Comparison of ENCODE assay signal across 11 cellular contexts in genomic region chr1:25688390-25689119, GRCh38.
DNase-seq lines count a peak whose midpoint lies in the region; ATAC-seq and TF ChIP-seq lines count a peak whose summit lies in the region.
"Had no signal": no experiment of that assay in that cellular context is flagged by ENCODE, and none has a peak within 500 bp of the region (broad histone marks: within the 10 kb centered on the region; RNA-seq: fewer than 3 reads in every experiment).

No MANE protein-coding gene starts in this region.

- TF ChIP-seq CTCF in body of pancreas (IDR thresholded peaks at IDR 0.05) (no peak), hepatocyte (IDR thresholded peaks at IDR 0.05; ENCODE audit: poor library complexity) (no peak), upper lobe of left lung (IDR thresholded peaks at IDR 0.05) (no peak)

- H3K27me3 ChIP-seq in body of pancreas = no peaks in the 10 kb centered on the region
- no peaks in the 10 kb centered on the region for H3K27me3 ChIP-seq in hepatocyte
- no peaks in the 10 kb centered on the region for H3K27me3 ChIP-seq in upper lobe of left lung

- intact Hi-C loops in body of pancreas (cut with DNase I) = no loop called here

- H3K27me3 Mint-ChIP-seq in activated T-cell treated with anti-CD3 and anti-CD28 coated beads, Interleukin-2, amount 50 U/mL, for 24 hours = no peaks in the 10 kb centered on the region
- H3K27me3 Mint-ChIP-seq: activated naive CD8-positive, alpha-beta T cell treated with anti-CD3 and anti-CD28 coated beads, Interleukin-2, amount 10 ng/mL, durations not matched to agents 7 days and 5 days had no signal

- H3K4me1 Mint-ChIP-seq in activated T-cell treated with anti-CD3 and anti-CD28 coated beads, Interleukin-2, amount 50 U/mL, for 24 hours (ENCODE audit: low read depth) = peaks cover 32% of the 10 kb centered on the region

- 58 to 74% methylated on average over 6 to 9 of the region's 9 CpGs for WGBS in body of pancreas, 2 donors
- WGBS in hepatocyte (ENCODE audit: low lambda C conversion rate, missing lambda C conversion rate) = 65% methylated on average over 9 of the region's 9 CpGs
- 50 to 64% methylated on average over 7 to 9 of the region's 9 CpGs for WGBS in upper lobe of left lung, 2 donors

- H3K4me3 Mint-ChIP-seq in activated T-cell treated with anti-CD3 and anti-CD28 coated beads, Interleukin-2, amount 50 U/mL, for 24 hours = no peak overlapping the region
- H3K4me3 Mint-ChIP-seq: activated naive CD8-positive, alpha-beta T cell treated with anti-CD3 and anti-CD28 coated beads, Interleukin-2, amount 10 ng/mL, durations not matched to agents 7 days and 5 days; T-helper 1 cell treated with Interleukin-12 subunit alpha and Interleukin-12 subunit beta and Interleukin-4 antibody, amounts not matched to agents 30 μg/mL and 1 μg/mL, for 36 hours had no signal

- H3K27ac Mint-ChIP-seq in activated T-cell treated with anti-CD3 and anti-CD28 coated beads, Interleukin-2, amount 50 U/mL, for 24 hours = no peak overlapping the region
- H3K27ac Mint-ChIP-seq: activated naive CD8-positive, alpha-beta T cell treated with anti-CD3 and anti-CD28 coated beads, Interleukin-2, amount 10 ng/mL, durations not matched to agents 7 days and 5 days; T-helper 1 cell treated with Interleukin-12 subunit alpha and Interleukin-12 subunit beta and Interleukin-4 antibody, amounts not matched to agents 30 μg/mL and 1 μg/mL, for 36 hours had no signal

- H3K4me1 ChIP-seq in body of pancreas (peaks cover 16% of the 10 kb centered on the region), hepatocyte (ENCODE audit: insufficient read depth) (peaks cover 18% of the 10 kb centered on the region), upper lobe of left lung (peaks cover 11 to 21% (median 16%) of the 10 kb centered on the region in 4 donors)

- H3K27ac ChIP-seq in body of pancreas = peak overlapping the region in 2 of 4 donors; percentile 10 to 19
- H3K27ac ChIP-seq in hepatocyte = peak overlapping the region; percentile 81
- H3K27ac ChIP-seq in upper lobe of left lung = peak overlapping the region; percentile 22 to 70 (median 44)

- DNase-seq in NCI-H1436 (lab: John Stamatoyannopoulos, UW) (peak; percentile 49), NCI-H1436 treated with DMSO at 0.1 percent for 48 hours (lab: John Stamatoyannopoulos, UW) (no peak), body of pancreas (peak in 2 of 4 donors; percentile 21 to 44), hepatocyte (ENCODE audit: low spot score) (peak; percentile 51), upper lobe of left lung (no peak), NCI-H187 (lab: John Stamatoyannopoulos, UW) (no peak), NCI-H2107 treated with DMSO at 0.1 percent for 48 hours (lab: John Stamatoyannopoulos, UW; ENCODE audit: unreplicated experiment) (no peak)
- no peak for DNase-seq in activated T-cell treated with anti-CD3 and anti-CD28 coated beads, Interleukin-2, amount 50 U/mL, for 24 hours
- DNase-seq: activated naive CD8-positive, alpha-beta T cell treated with anti-CD3 and anti-CD28 coated beads, Interleukin-2, amount 10 ng/mL, durations not matched to agents 7 days and 5 days; GDM1 had no signal

- no peak for TF ChIP-seq EP300 in upper lobe of left lung (IDR thresholded peaks at IDR 0.05)

- H3K36me3 Mint-ChIP-seq in activated T-cell treated with anti-CD3 and anti-CD28 coated beads, Interleukin-2, amount 50 U/mL, for 24 hours (ENCODE audit: low read depth) = peaks cover 1% of the 10 kb centered on the region

- peak overlapping the region; percentile 34 for H3K4me2 ChIP-seq in hepatocyte

- H2AFZ ChIP-seq in hepatocyte = no peak overlapping the region

- H3K9me3 ChIP-seq in body of pancreas = no peaks in the 10 kb centered on the region
- no peaks in the 10 kb centered on the region for H3K9me3 ChIP-seq in hepatocyte (ENCODE audit: low read depth)
- H3K9me3 ChIP-seq in upper lobe of left lung = no peaks in the 10 kb centered on the region

- H3K36me3 ChIP-seq in body of pancreas (replicated peaks in 1 of 2; ENCODE audit: insufficient read depth in 1 of 2, low read depth in 2 of 2) (no peaks in the 10 kb centered on the region), hepatocyte (replicated peaks; ENCODE audit: insufficient read depth, low read depth) (no peaks in the 10 kb centered on the region), upper lobe of left lung (no peaks in the 10 kb centered on the region)

- H4K20me1 ChIP-seq in hepatocyte (ENCODE audit: insufficient read depth, poor library complexity, severe bottlenecking) = no peaks in the 10 kb centered on the region

- H3K9me3 Mint-ChIP-seq in activated T-cell treated with anti-CD3 and anti-CD28 coated beads, Interleukin-2, amount 50 U/mL, for 24 hours = no peaks in the 10 kb centered on the region
- H3K9me3 Mint-ChIP-seq: activated naive CD8-positive, alpha-beta T cell treated with anti-CD3 and anti-CD28 coated beads, Interleukin-2, amount 10 ng/mL, durations not matched to agents 7 days and 5 days; T-helper 1 cell treated with Interleukin-12 subunit alpha and Interleukin-12 subunit beta and Interleukin-4 antibody, amounts not matched to agents 30 μg/mL and 1 μg/mL, for 36 hours had no signal

- no peaks in the 10 kb centered on the region for H3K79me2 ChIP-seq in hepatocyte

- H3K9me2 ChIP-seq in hepatocyte (replicated peaks; ENCODE audit: insufficient read depth) = no peaks in the 10 kb centered on the region

- no peak for TF ChIP-seq POLR2A in body of pancreas (IDR thresholded peaks at IDR 0.05)
- no peak for TF ChIP-seq POLR2A in upper lobe of left lung (IDR thresholded peaks at IDR 0.05)

- ATAC-seq in body of pancreas = peak; percentile 47
- no peak for ATAC-seq in upper lobe of left lung (ENCODE audit: low FRiP score in 2 of 2)

- H3K4me3 ChIP-seq in body of pancreas (no peak overlapping the region), hepatocyte (no peak overlapping the region), upper lobe of left lung (no peak overlapping the region)

Comparison
In these comparisons a context has a peak if more than half of its experiments do, and no peak if none do; other contexts are left out.
1. DNase-seq: peak in NCI-H1436 (single experiment) and hepatocyte (single experiment); none in NCI-H1436 treated with DMSO at 0.1 percent for 48 hours (single experiment), upper lobe of left lung (0 of 2), NCI-H187 (0 of 2), activated T-cell treated with anti-CD3 and anti-CD28 coated beads, Interleukin-2, amount 50 U/mL, for 24 hours (single experiment) and NCI-H2107 treated with DMSO at 0.1 percent for 48 hours (single experiment).